Comparison of ENCODE assay signal across 21 cellular contexts in genomic region chr14:67167420-67168109, GRCh38. TPM values are rescaled to one million over a fixed set of nuclear protein-coding genes. Genes with fewer than 3 reads are reported as not detected.
DNase-seq lines count a peak whose midpoint lies in the region; ATAC-seq and TF ChIP-seq lines count a peak whose summit lies in the region.
"Had no signal": no experiment of that assay in that cellular context is flagged by ENCODE, and none has a peak within 500 bp of the region (broad histone marks: within the 10 kb centered on the region; RNA-seq: fewer than 3 reads in every experiment).

No MANE protein-coding gene starts in this region.

- no peak overlapping the region for H2BK5ac ChIP-seq in mesendoderm (ENCODE audit: low read length)

- no peak overlapping the region for H3K18ac ChIP-seq in mesendoderm (ENCODE audit: low read length)

- no peak overlapping the region for H3K23ac ChIP-seq in mesendoderm (ENCODE audit: low read length)

- H2BK120ac ChIP-seq in mesendoderm (ENCODE audit: low read depth, low read length) = no peak overlapping the region

- H3K9ac ChIP-seq in mesendoderm (ENCODE audit: low read length) = no peak overlapping the region
- H3K9ac ChIP-seq: parathyroid adenoma had no signal

- H3K4ac ChIP-seq in mesendoderm (ENCODE audit: low read depth, low read length) = no peak overlapping the region

- no peak overlapping the region for H3K27ac Mint-ChIP-seq in activated naive CD4-positive, alpha-beta T cell treated with anti-CD3 and anti-CD28 coated beads, Interleukin-2, amount 50 U/mL, for 72 hours
- H3K27ac Mint-ChIP-seq: activated B cell treated with CpG ODN at 0.5 μM for 24 hours; naive B cell; stimulated activated naive CD8-positive, alpha-beta T cell treated with anti-CD3 and anti-CD28 coated beads, Interleukin-15, amount 100 ng/mL, for 72 hours; T-cell had no signal

- H3K36me3 Mint-ChIP-seq in activated naive CD4-positive, alpha-beta T cell treated with anti-CD3 and anti-CD28 coated beads, Interleukin-2, amount 50 U/mL, for 72 hours = peaks cover 11 to 15% of the 10 kb centered on the region in 2 donors

- ATAC-seq in activated CD4-positive, CD25-positive, alpha-beta regulatory T cell treated with anti-CD3 and anti-CD28 coated beads, Interleukin-2, amount 50 U/mL, for 24 hours = no peak
- no peak for ATAC-seq in HG03097 (IDR thresholded peaks at IDR 0.05; ENCODE audit: low FRiP score, unreplicated experiment)
- ATAC-seq in activated naive CD4-positive, alpha-beta T cell treated with anti-CD3 and anti-CD28 coated beads, Interleukin-2, amount 50 U/mL, for 72 hours = no peak
- ATAC-seq: left ventricle myocardium superior; stimulated activated naive CD8-positive, alpha-beta T cell treated with anti-CD3 and anti-CD28 coated beads, Interleukin-15, amount 100 ng/mL, for 72 hours; T-cell had no signal

- H3K9me3 Mint-ChIP-seq in activated naive CD4-positive, alpha-beta T cell treated with anti-CD3 and anti-CD28 coated beads, Interleukin-2, amount 50 U/mL, for 72 hours = peaks cover 1 to 6% of the 10 kb centered on the region in 2 donors

- no peaks in the 10 kb centered on the region for H3K27me3 ChIP-seq in mesendoderm (ENCODE audit: insufficient read depth, low read length, poor library complexity)
- H3K27me3 ChIP-seq: brain microvascular endothelial cell, Peyer's patch had no signal

- in situ Hi-C loops in Caki2 (cut with HindIII; ENCODE audit: low pct_unique_long_range_greater_than_20kb, low sequenced_read_pairs) (no loop called here), astrocyte of the spinal cord (cut with HindIII; ENCODE audit: low sequenced_read_pairs) (no loop called here)

- H3K79me2 ChIP-seq in mesendoderm (ENCODE audit: control insufficient read depth, insufficient read depth, low read length) = no peaks in the 10 kb centered on the region
- H3K79me2 ChIP-seq: parathyroid adenoma had no signal

- no peak overlapping the region for H4K8ac ChIP-seq in mesendoderm (ENCODE audit: low read depth, low read length)

- peak; percentile 56 for DNase-seq in Caki2 (ENCODE audit: low read depth)
- peak; percentile 14 for DNase-seq in LoVo (ENCODE audit: low spot score)
- peak; percentile 14 for DNase-seq in astrocyte of the spinal cord (ENCODE audit: low read depth, low spot score)
- peak; percentile 85 for DNase-seq in mesendoderm
- DNase-seq in activated naive CD4-positive, alpha-beta T cell treated with anti-CD3 and anti-CD28 coated beads, Interleukin-2, amount 50 U/mL, for 72 hours (ENCODE audit: low spot score in 2 of 2) = no peak
- no peak for DNase-seq in substantia nigra (lab: John Stamatoyannopoulos, UW)
- DNase-seq: activated B cell treated with CpG ODN at 0.5 μM for 24 hours; AML-193; brain microvascular endothelial cell; left ventricle myocardium superior; naive B cell; NCI-H187 treated with DMSO at 0.1 percent for 48 hours; NCI-H69; Peyer's patch; stimulated activated naive CD8-positive, alpha-beta T cell treated with anti-CD3 and anti-CD28 coated beads, Interleukin-15, amount 100 ng/mL, for 72 hours; T-cell had no signal

- no peak overlapping the region for H3K27ac ChIP-seq in mesendoderm (ENCODE audit: low read depth, low read length)
- no peak overlapping the region for H3K27ac ChIP-seq in substantia nigra (ENCODE audit: low read depth, low read length, poor library complexity, severe bottlenecking)
- H3K27ac ChIP-seq: brain microvascular endothelial cell, HL-60, parathyroid adenoma, Peyer's patch had no signal

- H3K4me3 ChIP-seq in astrocyte of the spinal cord (ENCODE audit: low read depth, low read length) (no peak overlapping the region), mesendoderm (ENCODE audit: low read length) (no peak overlapping the region)
- H3K4me3 ChIP-seq: Peyer's patch had no signal

- H4K5ac ChIP-seq in mesendoderm (ENCODE audit: low read length) = no peak overlapping the region

- no peak for TF ChIP-seq CTCF in astrocyte of the spinal cord (IDR thresholded peaks at IDR 0.05; ENCODE audit: low read depth, low read length)

- no peaks in the 10 kb centered on the region for H3K79me1 ChIP-seq in mesendoderm (ENCODE audit: low read length)

- H2AK5ac ChIP-seq in mesendoderm (ENCODE audit: low read length) = no peak overlapping the region

- H3K4me2 ChIP-seq in mesendoderm (ENCODE audit: low read length) = no peak overlapping the region

- no peaks in the 10 kb centered on the region for H3K36me3 ChIP-seq in mesendoderm (ENCODE audit: control insufficient read depth, insufficient read depth, low read length)
- H3K36me3 ChIP-seq: brain microvascular endothelial cell, Peyer's patch had no signal

- no CpG with 5 or more reads among the region's 2 CpGs for WGBS in mesendoderm (ENCODE audit: extremely low coverage, insufficient coverage, low lambda C conversion rate)

- H2BK15ac ChIP-seq in mesendoderm (replicated peaks; ENCODE audit: low read depth) = no peak overlapping the region

- no peak overlapping the region for H3K56ac ChIP-seq in mesendoderm (ENCODE audit: low read length)

- H3K4me1 ChIP-seq in mesendoderm (ENCODE audit: control insufficient read depth, low read depth, low read length) = no peaks in the 10 kb centered on the region
- H3K4me1 ChIP-seq: parathyroid adenoma, Peyer's patch had no signal

RNA-seq across cellular contexts. Expression of gene GARIN2, which starts 21.7 kb away (rescaled TPM):
- total RNA-seq in Caki2 (2014; rRNA removed; shearing (Covaris generic); ENCODE audit: low replicate concordance) = not detected in 2 replicates
- polyA plus RNA-seq in mesendoderm (2013, experiment 1 of 2) = 1.2 TPM
- polyA plus RNA-seq in mesendoderm (2013, experiment 2 of 2) = 1.3 TPM
- not detected for total RNA-seq in activated naive CD4-positive, alpha-beta T cell treated with anti-CD3 and anti-CD28 coated beads, Interleukin-2, amount 50 U/mL, for 72 hours
- total RNA-seq: fibroblast of lung, left ventricle myocardium superior had no signal
- polyA plus RNA-seq: fibroblast of lung had no signal

Comparison
In these comparisons a context has a peak if more than half of its experiments do, and no peak if none do; other contexts are left out.
1. DNase-seq: peak in Caki2 (single experiment), LoVo (single experiment), astrocyte of the spinal cord (single experiment) and mesendoderm (single experiment); none in activated naive CD4-positive, alpha-beta T cell treated with anti-CD3 and anti-CD28 coated beads, Interleukin-2, amount 50 U/mL, for 72 hours (0 of 2) and substantia nigra (0 of 49).